ENCODE assay signal across 14 cellular contexts in the genomic region with DNA sequence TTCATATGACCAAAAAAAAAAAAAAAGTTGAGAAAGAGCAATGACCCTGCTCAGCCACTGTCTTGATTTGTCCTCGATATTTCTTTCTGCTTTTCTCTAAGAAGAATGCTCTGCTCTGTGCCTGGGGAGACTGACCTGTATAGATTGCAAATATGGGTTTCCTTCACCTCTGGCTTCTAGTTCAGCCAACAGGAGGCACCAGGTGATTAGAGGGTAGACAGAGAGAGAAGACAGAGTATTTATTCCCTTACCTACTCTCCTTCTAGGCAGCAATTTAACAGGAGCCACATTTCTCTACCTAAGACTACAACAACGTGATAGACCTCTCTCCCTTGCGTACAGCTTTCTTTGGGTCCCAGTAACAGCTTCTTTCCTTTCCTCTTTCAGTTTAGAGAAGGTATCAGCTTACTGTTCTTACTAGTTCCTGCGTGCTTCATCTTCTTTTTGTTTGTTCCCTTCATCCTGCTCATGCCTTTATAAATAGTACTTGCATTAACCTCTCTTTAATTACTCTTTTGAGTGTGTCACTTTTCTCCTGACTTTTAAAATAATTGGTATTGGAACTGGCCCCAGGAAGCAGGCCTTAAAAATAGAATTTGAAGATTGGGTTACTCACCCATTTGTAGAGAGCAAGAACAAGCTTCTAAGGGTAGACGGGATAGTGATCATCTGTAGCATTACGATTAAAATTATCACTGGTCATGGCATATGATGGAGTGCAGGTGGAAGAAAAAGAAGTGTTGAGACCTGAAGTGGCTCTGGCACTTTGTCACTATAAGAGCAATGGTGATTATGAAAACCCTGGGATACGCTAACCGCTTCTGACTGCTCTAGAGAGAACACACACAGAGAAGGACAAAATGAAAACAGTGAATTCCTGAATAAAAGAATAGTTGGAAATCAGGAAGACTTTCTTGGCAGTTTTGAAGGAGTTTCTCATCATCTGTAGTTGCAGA.
"Had no signal": no experiment of that assay in that cellular context is flagged by ENCODE, and none has a peak within 500 bp of the region (broad histone marks: within the 10 kb centered on the region; RNA-seq: fewer than 3 reads in every experiment).

No MANE protein-coding gene starts in this region.

- H3K9me3 Mint-ChIP-seq: central memory CD8-positive, alpha-beta T cell; stimulated activated effector memory CD8-positive, alpha-beta T cell treated with anti-CD3 and anti-CD28 coated beads, Interleukin-12 subunit alpha, Interleukin-12 subunit beta, amount 100 ng/mL, for 72 hours had no signal

- H3K4me1 ChIP-seq: right lobe of liver, thyroid gland, uterus had no signal

- H3K27ac Mint-ChIP-seq: natural killer cell; stimulated activated effector memory CD8-positive, alpha-beta T cell treated with anti-CD3 and anti-CD28 coated beads, Interleukin-12 subunit alpha, Interleukin-12 subunit beta, amount 100 ng/mL, for 72 hours had no signal

- DNase-seq: activated naive CD4-positive, alpha-beta T cell treated with anti-CD3 and anti-CD28 coated beads, Interleukin-2, amount 50 U/mL, for 16 hours; activated T-cell treated with anti-CD3 and anti-CD28 coated beads, Interleukin-2, amount 50 U/mL, for 1 hour; cortex of kidney; effector CD8-positive, alpha-beta T cell; hypothalamus; left colon; natural killer cell; posterior cingulate gyrus; right lobe of liver; thyroid gland; uterus had no signal

- H3K4me3 Mint-ChIP-seq: central memory CD8-positive, alpha-beta T cell; natural killer cell; stimulated activated effector memory CD8-positive, alpha-beta T cell treated with anti-CD3 and anti-CD28 coated beads, Interleukin-12 subunit alpha, Interleukin-12 subunit beta, amount 100 ng/mL, for 72 hours had no signal

- H3K36me3 ChIP-seq: right lobe of liver, thyroid gland, uterus had no signal

- H3K27ac ChIP-seq: epithelial cell of prostate, right lobe of liver, thyroid gland, uterus had no signal

- H3K36me3 Mint-ChIP-seq: natural killer cell; stimulated activated effector memory CD8-positive, alpha-beta T cell treated with anti-CD3 and anti-CD28 coated beads, Interleukin-12 subunit alpha, Interleukin-12 subunit beta, amount 100 ng/mL, for 72 hours had no signal

- H3K4me1 Mint-ChIP-seq: central memory CD8-positive, alpha-beta T cell; natural killer cell; stimulated activated effector memory CD8-positive, alpha-beta T cell treated with anti-CD3 and anti-CD28 coated beads, Interleukin-12 subunit alpha, Interleukin-12 subunit beta, amount 100 ng/mL, for 72 hours had no signal

- H3K4me3 ChIP-seq: right lobe of liver, thyroid gland, uterus had no signal

- H3K27me3 ChIP-seq: right lobe of liver, thyroid gland, uterus had no signal

- H3K9me3 ChIP-seq: right lobe of liver, thyroid gland, uterus had no signal
